Comparison of ENCODE assay signal across 11 cellular contexts in the genomic region with DNA sequence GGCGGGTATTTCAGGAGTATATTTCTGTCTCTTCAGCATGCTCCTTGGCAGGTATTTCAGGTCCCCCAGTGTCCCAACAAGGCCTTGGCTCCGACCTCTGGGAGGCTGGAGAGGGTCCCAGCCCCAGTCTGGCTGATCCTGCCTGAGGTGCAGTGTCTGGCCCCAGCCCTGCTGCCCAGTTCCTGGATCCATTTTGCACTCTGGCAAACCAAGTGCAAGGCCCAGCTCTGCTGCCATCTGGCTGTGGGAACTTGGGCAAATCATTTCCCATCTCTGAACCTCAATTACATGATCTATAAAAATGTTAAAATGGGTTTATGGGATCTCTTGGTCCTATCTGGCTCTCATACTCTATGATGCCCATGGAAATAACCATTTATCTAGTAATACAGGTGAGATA.
DNase-seq lines count a peak whose midpoint lies in the region; TF ChIP-seq lines count a peak whose summit lies in the region.
"Had no signal": no experiment of that assay in that cellular context is flagged by ENCODE, and none has a peak within 500 bp of the region (broad histone marks: within the 10 kb centered on the region; RNA-seq: fewer than 3 reads in every experiment).

No MANE protein-coding gene starts in this region.

- no peaks in the 10 kb centered on the region for H3K9me3 Mint-ChIP-seq in neural progenitor cell
- H3K9me3 Mint-ChIP-seq: stimulated activated naive CD8-positive, alpha-beta T cell treated with anti-CD3 and anti-CD28 coated beads, Interleukin-15, amount 100 ng/mL, for 72 hours had no signal

- no peak overlapping the region for H3K18ac ChIP-seq in trophoblast cell (ENCODE audit: low read length)

- no peak overlapping the region for H4K12ac ChIP-seq in trophoblast cell (ENCODE audit: low read depth, low read length)

- no peaks in the 10 kb centered on the region for H3K36me3 ChIP-seq in neural progenitor cell
- H3K36me3 ChIP-seq in trophoblast cell (ENCODE audit: control insufficient read depth in 1 of 2, insufficient read depth in 2 of 2, low read length in 2 of 2): no peaks in the 10 kb centered on the region

- no peak overlapping the region for H2BK12ac ChIP-seq in trophoblast cell (ENCODE audit: low read length)

- H3K4me3 ChIP-seq in cardiac fibroblast (replicated peaks in 1 of 2; ENCODE audit: low read depth in 2 of 2, low read length in 2 of 2) (no peak overlapping the region), neural progenitor cell (no peak overlapping the region), trophoblast cell (ENCODE audit: low read depth, low read length) (no peak overlapping the region)

- no peak overlapping the region for H3K27ac ChIP-seq in neural progenitor cell
- no peak overlapping the region for H3K27ac ChIP-seq in trophoblast cell (ENCODE audit: low read depth, low read length)

- H4K20me1 ChIP-seq in neural progenitor cell (ENCODE audit: low read depth): no peaks in the 10 kb centered on the region

- no peak overlapping the region for H3K4me3 Mint-ChIP-seq in neural progenitor cell
- H3K4me3 Mint-ChIP-seq: stimulated activated naive CD8-positive, alpha-beta T cell treated with anti-CD3 and anti-CD28 coated beads, Interleukin-15, amount 100 ng/mL, for 72 hours had no signal

- no peak overlapping the region for H3K4me2 ChIP-seq in neural progenitor cell
- no peak overlapping the region for H3K4me2 ChIP-seq in trophoblast cell (ENCODE audit: low read length)

- no peak overlapping the region for H3K23ac ChIP-seq in trophoblast cell (ENCODE audit: low read length)

- no peak overlapping the region for H2AK5ac ChIP-seq in trophoblast cell (ENCODE audit: low read length)

- H4K8ac ChIP-seq in trophoblast cell (ENCODE audit: low read depth, low read length): no peak overlapping the region

- H3K9ac ChIP-seq in neural progenitor cell: no peak overlapping the region
- H3K9ac ChIP-seq in trophoblast cell (ENCODE audit: low read length): no peak overlapping the region

- H3K27me3 Mint-ChIP-seq in neural progenitor cell (ENCODE audit: insufficient read depth, low read depth): peaks cover 3% of the 10 kb centered on the region
- H3K27me3 Mint-ChIP-seq: stimulated activated naive CD8-positive, alpha-beta T cell treated with anti-CD3 and anti-CD28 coated beads, Interleukin-15, amount 100 ng/mL, for 72 hours had no signal

- no peak overlapping the region for H3K27ac Mint-ChIP-seq in neural progenitor cell
- H3K27ac Mint-ChIP-seq: progenitor cell of endocrine pancreas; stimulated activated naive CD8-positive, alpha-beta T cell treated with anti-CD3 and anti-CD28 coated beads, Interleukin-15, amount 100 ng/mL, for 72 hours had no signal

- H3K36me3 Mint-ChIP-seq in neural progenitor cell: no peaks in the 10 kb centered on the region

- peaks cover 20% of the 10 kb centered on the region for H3K4me1 ChIP-seq in neural progenitor cell
- peaks cover 0 to 2% of the 10 kb centered on the region in 2 experiments for H3K4me1 ChIP-seq in trophoblast cell (ENCODE audit: control insufficient read depth in 1 of 2, insufficient read depth in 2 of 2, low read length in 2 of 2)

- H3F3A ChIP-seq in neural progenitor cell (ENCODE audit: low read depth): no peaks in the 10 kb centered on the region

- no peak overlapping the region for H3K4ac ChIP-seq in trophoblast cell (ENCODE audit: low read depth, low read length)

- WGBS in trophoblast cell (ENCODE audit: extremely low coverage, insufficient coverage, insufficient read length): no CpG with 5 or more reads among the region's 2 CpGs

- peaks cover 26% of the 10 kb centered on the region for H3K4me1 Mint-ChIP-seq in neural progenitor cell
- H3K4me1 Mint-ChIP-seq: stimulated activated naive CD8-positive, alpha-beta T cell treated with anti-CD3 and anti-CD28 coated beads, Interleukin-15, amount 100 ng/mL, for 72 hours had no signal

- no peaks in the 10 kb centered on the region for H3K9me3 ChIP-seq in neural progenitor cell (ENCODE audit: low read depth)
- H3K9me3 ChIP-seq in trophoblast cell (ENCODE audit: insufficient read depth, low read depth, low read length): no peaks in the 10 kb centered on the region

- H2BK120ac ChIP-seq in trophoblast cell (ENCODE audit: insufficient read depth, low read length, poor library complexity): no peak overlapping the region

- DNase-seq in EH (ENCODE audit: low read depth) (peak; percentile 45), NAMALWA (ENCODE audit: low spot score) (peak; percentile 13), cardiac fibroblast (ENCODE audit: low read depth in 2 of 2) (peak; percentile 28 to 38), neural progenitor cell (ENCODE audit: low spot score) (no peak), trophoblast cell (no peak), SHP77 treated with DMSO at 0.1 percent for 48 hours (lab: John Stamatoyannopoulos, UW) (no peak), DMS79 (lab: John Stamatoyannopoulos, UW) (no peak), NCI-H2029 (lab: John Stamatoyannopoulos, UW) (no peak)
- DNase-seq: NCI-H345; stimulated activated naive CD8-positive, alpha-beta T cell treated with anti-CD3 and anti-CD28 coated beads, Interleukin-15, amount 100 ng/mL, for 72 hours had no signal

- H2AFZ ChIP-seq in neural progenitor cell (replicated peaks) (no peak overlapping the region), trophoblast cell (ENCODE audit: insufficient read depth, low read length, poor library complexity) (no peak overlapping the region)

- no peak overlapping the region for H2BK5ac ChIP-seq in trophoblast cell (ENCODE audit: low read depth, low read length, poor library complexity)

- H4K91ac ChIP-seq in trophoblast cell (ENCODE audit: low read depth, low read length): no peak overlapping the region

- no peaks in the 10 kb centered on the region for H3K79me1 ChIP-seq in trophoblast cell (ENCODE audit: low read length)

- H3K27me3 ChIP-seq in neural progenitor cell: no peaks in the 10 kb centered on the region
- no peaks in the 10 kb centered on the region for H3K27me3 ChIP-seq in trophoblast cell (ENCODE audit: insufficient read depth, low read length)

- H3K79me2 ChIP-seq in neural progenitor cell (ENCODE audit: low read depth) (no peaks in the 10 kb centered on the region), trophoblast cell (ENCODE audit: control insufficient read depth, insufficient read depth, low read length, poor library complexity) (no peaks in the 10 kb centered on the region)

- no peak overlapping the region for H3K14ac ChIP-seq in trophoblast cell (ENCODE audit: low read length)

- TF ChIP-seq CTCF in cardiac fibroblast (IDR thresholded peaks at IDR 0.05; ENCODE audit: low read depth, low read length) (peak; percentile 53), neural progenitor cell (IDR thresholded peaks at IDR 0.05) (peak; percentile 29)

Comparison
In these comparisons a context has a peak if more than half of its experiments do, and no peak if none do; other contexts are left out.
1. DNase-seq: peak in EH (single experiment), NAMALWA (single experiment) and cardiac fibroblast (2 of 2); none in neural progenitor cell (single experiment), trophoblast cell (0 of 2), SHP77 treated with DMSO at 0.1 percent for 48 hours (single experiment), DMS79 (single experiment) and NCI-H2029 (single experiment).